Comparison of ENCODE assay signal across 21 cellular contexts in the genomic region with DNA sequence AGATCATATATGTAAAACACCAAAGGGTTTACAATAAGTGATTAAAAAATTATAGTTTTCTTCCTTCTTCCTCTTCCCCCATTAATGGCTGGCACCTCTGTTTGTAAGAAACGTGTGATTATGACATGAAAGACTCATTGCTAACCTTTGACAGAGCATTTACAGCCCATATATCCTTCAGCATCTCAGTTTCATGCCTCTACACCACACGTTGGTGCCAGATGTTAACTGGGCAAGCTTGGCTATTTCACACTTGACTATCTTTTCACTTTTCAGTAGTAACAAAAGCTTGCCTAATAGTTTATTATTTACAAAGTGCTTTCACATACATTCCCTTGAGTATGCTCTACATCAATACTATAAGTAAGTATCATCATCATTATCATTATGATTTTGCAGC.
"Had no signal": no experiment of that assay in that cellular context is flagged by ENCODE, and none has a peak within 500 bp of the region (broad histone marks: within the 10 kb centered on the region; RNA-seq: fewer than 3 reads in every experiment).

No MANE protein-coding gene starts in this region.

- H3K4me1 ChIP-seq: colonic mucosa, esophagus squamous epithelium, gastrocnemius medialis, left lung, lower lobe of right lung had no signal

- H3K27me3 ChIP-seq: colonic mucosa, esophagus squamous epithelium, gastrocnemius medialis, heart right ventricle, left lung had no signal

- H3K4me3 ChIP-seq: colonic mucosa, esophagus squamous epithelium, gastrocnemius medialis, heart right ventricle, left lung, lower lobe of right lung, mucosa of descending colon had no signal

- ATAC-seq: effector memory CD8-positive, alpha-beta T cell; esophagus mucosa; gastrocnemius medialis; heart right ventricle; left cardiac atrium; left lung; left ventricle myocardium superior; lower lobe of right lung; mucosa of descending colon had no signal

- H3K9me3 ChIP-seq: colonic mucosa, esophagus squamous epithelium, gastrocnemius medialis, heart right ventricle, left lung, lower lobe of right lung, mucosa of descending colon had no signal

- H3K27ac ChIP-seq: colonic mucosa, epithelial cell of prostate, esophagus squamous epithelium, gastrocnemius medialis, heart right ventricle, left lung, lower lobe of right lung had no signal

- H3K36me3 ChIP-seq: colonic mucosa, esophagus squamous epithelium, gastrocnemius medialis, heart right ventricle, left lung, lower lobe of right lung had no signal

- DNase-seq: colonic mucosa; cortex of kidney; effector CD8-positive, alpha-beta T cell; effector memory CD8-positive, alpha-beta T cell; endodermal cell; erythroblast; esophagus squamous epithelium; foreskin melanocyte; gastrocnemius medialis; glutamatergic neuron; head of caudate nucleus; heart right ventricle; hippocampal formation; left cardiac atrium; left lung; left ventricle myocardium superior; lower lobe of right lung; mesenchymal stem cell; mucosa of descending colon had no signal
